In genomic region chr3:63911901-63912767, GRCh38 we compare ENCODE assay signal across 8 cellular contexts. TPM values are rescaled to one million over a fixed set of nuclear protein-coding genes. Genes with fewer than 3 reads are reported as not detected.
DNase-seq lines count a peak whose midpoint lies in the region; ATAC-seq, FAIRE-seq and TF ChIP-seq lines count a peak whose summit lies in the region.

Gene SCAANT1 (minus strand): TSS chr3:63912383.

- H2BK120ac ChIP-seq in mesendoderm (ENCODE audit: low read depth, low read length), result no peak within 1 kb of the TSS

- H3K27me3 Mint-ChIP-seq in CD14-positive monocyte (ENCODE audit: low read depth in 3 of 3), result peaks cover 0 to 4% (median 0%) of the 10 kb centered on the region in 3 donors

- H3K36me3 ChIP-seq in effector memory CD4-positive, alpha-beta T cell (ENCODE audit: control insufficient read depth, insufficient read depth, low read length), result no peaks in the 10 kb centered on the region
- H3K36me3 ChIP-seq in mesendoderm (ENCODE audit: control insufficient read depth, insufficient read depth, low read length), result no peaks in the 10 kb centered on the region

- no peaks in the 10 kb centered on the region for H3K79me2 ChIP-seq in mesendoderm (ENCODE audit: control insufficient read depth, insufficient read depth, low read length)

- intact Hi-C loops in CD14-positive monocyte (cut with micrococcal nuclease), result loop anchor here (2.0 to 5.0 kb wide), 6 partner anchors 21 to 65 kb away; no protein-coding TSS in a partner anchor

- H3K4ac ChIP-seq in mesendoderm (ENCODE audit: low read depth, low read length), result peak within 1 kb of the TSS; percentile 41

- peak within 1 kb of the TSS; percentile 89 to 96 (median 94) for H3K27ac Mint-ChIP-seq in CD14-positive monocyte

- peak within 1 kb of the TSS; percentile 83 for H3K9ac ChIP-seq in mesendoderm (ENCODE audit: low read length)

- no peak within 1 kb of the TSS for H4K8ac ChIP-seq in mesendoderm (ENCODE audit: low read depth, low read length)

- WGBS in mesendoderm (ENCODE audit: extremely low coverage, insufficient coverage, low lambda C conversion rate), result no CpG with 5 or more reads among the region's 111 CpGs

- H3K4me3 ChIP-seq in effector memory CD4-positive, alpha-beta T cell (ENCODE audit: insufficient read depth, low read depth, low read length, poor library complexity, severe bottlenecking), result peak within 1 kb of the TSS; percentile 82
- peak within 1 kb of the TSS; percentile 71 for H3K4me3 ChIP-seq in mesendoderm (ENCODE audit: low read length)

- no peak within 1 kb of the TSS for H4K5ac ChIP-seq in mesendoderm (ENCODE audit: low read length)

- H3K36me3 Mint-ChIP-seq in CD14-positive monocyte, result peaks cover 25 to 46% of the 10 kb centered on the region in 2 donors

- H3K4me3 Mint-ChIP-seq in CD14-positive monocyte, result peak within 1 kb of the TSS; percentile 92 to 95

- H3K56ac ChIP-seq in mesendoderm (ENCODE audit: low read length), result peak within 1 kb of the TSS; percentile 93

- DNase-seq in CD14-positive monocyte (ENCODE audit: low spot score), result peak; percentile 66
- peak; percentile 79 for DNase-seq in GM19239 (ENCODE audit: insufficient read length, low spot score)
- DNase-seq in NK-92 treated with Interleukin-12 subunit alpha and Interleukin-12 subunit beta, amount 100 ng/mL, for 24 hours (lab: John Stamatoyannopoulos, UW), result peak; percentile 73
- DNase-seq in activated CD8-positive, alpha-beta memory T cell treated with anti-CD3 and anti-CD28 coated beads for 48 hours (ENCODE audit: low read depth in 2 of 3, low spot score in 2 of 3), result peak; percentile 47 to 66 (median 50)
- DNase-seq in effector memory CD4-positive, alpha-beta T cell, result peak; percentile 75 to 79 (median 78)
- DNase-seq in mesendoderm, result peak; percentile 94
- DNase-seq in stimulated activated CD8-positive, alpha-beta memory T cell treated with anti-CD3 and anti-CD28 coated beads, Interleukin-12 subunit alpha, Interleukin-12 subunit beta, amount 100 ng/mL, for 24 hours (ENCODE audit: extremely low read depth), result peak; percentile 55

- TF ChIP-seq CTCF in CD14-positive monocyte (IDR thresholded peaks at IDR 0.05), result no peak

- peaks cover 43% of the 10 kb centered on the region for H3K4me1 Mint-ChIP-seq in CD14-positive monocyte

- H3K27me3 ChIP-seq in effector memory CD4-positive, alpha-beta T cell (replicated peaks; ENCODE audit: control insufficient read depth, insufficient read depth, low read length, poor library complexity, severe bottlenecking), result no peaks in the 10 kb centered on the region
- H3K27me3 ChIP-seq in mesendoderm (ENCODE audit: insufficient read depth, low read length, poor library complexity), result no peaks in the 10 kb centered on the region

- H3K9me3 ChIP-seq in effector memory CD4-positive, alpha-beta T cell (ENCODE audit: control insufficient read depth, low read length), result no peaks in the 10 kb centered on the region

- no peak within 1 kb of the TSS for H2BK15ac ChIP-seq in mesendoderm (replicated peaks; ENCODE audit: low read depth)

- peak within 1 kb of the TSS; percentile 95 for H3K4me2 ChIP-seq in mesendoderm (ENCODE audit: low read length)

- H3K79me1 ChIP-seq in mesendoderm (ENCODE audit: low read length), result peaks cover 2% of the 10 kb centered on the region

- ATAC-seq in HG03439 (IDR thresholded peaks at IDR 0.05; ENCODE audit: unreplicated experiment), result peak; percentile 78

- H3K9me3 Mint-ChIP-seq in CD14-positive monocyte, result no peaks in the 10 kb centered on the region

- FAIRE-seq in GM19239 (lab: Jason Lieb, UNC), result peak; percentile 63

- peak within 1 kb of the TSS; percentile 36 for H3K23ac ChIP-seq in mesendoderm (ENCODE audit: low read length)

- H3K27ac ChIP-seq in effector memory CD4-positive, alpha-beta T cell (ENCODE audit: insufficient read depth, low read length, poor library complexity, severe bottlenecking), result peak within 1 kb of the TSS; percentile 89
- H3K27ac ChIP-seq in mesendoderm (ENCODE audit: low read depth, low read length), result peak within 1 kb of the TSS; percentile 98

- peak within 1 kb of the TSS; percentile 98 for H3K18ac ChIP-seq in mesendoderm (ENCODE audit: low read length)

- no peak within 1 kb of the TSS for H2BK5ac ChIP-seq in mesendoderm (ENCODE audit: low read length)

- H2AK5ac ChIP-seq in mesendoderm (ENCODE audit: low read length), result no peak within 1 kb of the TSS

- peaks cover 7% of the 10 kb centered on the region for H3K4me1 ChIP-seq in effector memory CD4-positive, alpha-beta T cell (ENCODE audit: control insufficient read depth, insufficient read depth, low read length, poor library complexity, severe bottlenecking)
- H3K4me1 ChIP-seq in mesendoderm (ENCODE audit: control insufficient read depth, low read depth, low read length), result no peaks in the 10 kb centered on the region

RNA-seq across cellular contexts. Expression of gene SCAANT1, which starts in this region (rescaled TPM):
- not detected for polyA plus RNA-seq in CD14-positive monocyte
- 0.98 TPM for polyA plus RNA-seq in mesendoderm (2013, experiment 1 of 2)
- 0.62 TPM for polyA plus RNA-seq in mesendoderm (2013, experiment 2 of 2)

Comparison
In these comparisons a context has a peak if more than half of its experiments do, and no peak if none do; other contexts are left out.
1. Peak in every context shown above with its lines: DNase-seq, ATAC-seq, H3K4me3 ChIP-seq and H3K27ac ChIP-seq.
2. Peak in DNase-seq in CD14-positive monocyte; RNA of the gene not detected or under 1 TPM.